Comparison of ENCODE assay signal across 19 cellular contexts in genomic region chr6:126550323-126550722, GRCh38.
DNase-seq lines count a peak whose midpoint lies in the region; ATAC-seq, FAIRE-seq and TF ChIP-seq lines count a peak whose summit lies in the region.
"Had no signal": no experiment of that assay in that cellular context is flagged by ENCODE, and none has a peak within 500 bp of the region (broad histone marks: within the 10 kb centered on the region; RNA-seq: fewer than 3 reads in every experiment).

No MANE protein-coding gene starts in this region.

- RAD21 ChIA-PET in HCT116 (lab: Charles Lee; ENCODE audit: low non-redundant PET in 1 of 2, low total read pairs in 2 of 2, uncharacterized antibody in 2 of 2, unreplicated experiment in 2 of 2): no interaction called here

- WGBS in mesendoderm (ENCODE audit: extremely low coverage, insufficient coverage, low lambda C conversion rate): no CpG with 5 or more reads among the region's 5 CpGs
- 89 to 95% methylated on average over 5 of the region's 5 CpGs for WGBS in aorta, 2 donors

- H3K9ac ChIP-seq in HCT116 (ENCODE audit: low read length): no peak overlapping the region
- no peak overlapping the region for H3K9ac ChIP-seq in mesendoderm (ENCODE audit: low read length)

- H3K4me3 ChIP-seq in HCT116 (replicated peaks in 1 of 2; ENCODE audit: low read depth in 1 of 2, low read length in 2 of 2): no peak overlapping the region
- no peak overlapping the region for H3K4me3 ChIP-seq in Panc1 (ENCODE audit: low read depth in 2 of 2, low read length in 2 of 2)
- H3K4me3 ChIP-seq in mesendoderm (ENCODE audit: low read length): no peak overlapping the region
- no peak overlapping the region for H3K4me3 ChIP-seq in aorta (ENCODE audit: low read length in 2 of 2)
- no peak overlapping the region for H3K4me3 ChIP-seq in osteoblast (ENCODE audit: insufficient read depth, low read length)
- H3K4me3 ChIP-seq: hepatocyte had no signal

- H2AFZ ChIP-seq in HCT116 (ENCODE audit: low read depth, low read length, poor library complexity, severe bottlenecking) (no peak overlapping the region), osteoblast (ENCODE audit: low read length) (no peak overlapping the region)
- H2AFZ ChIP-seq: hepatocyte had no signal

- no peaks in the 10 kb centered on the region for H3K9me2 ChIP-seq in HCT116 (ENCODE audit: insufficient read depth)

- no peaks in the 10 kb centered on the region for H4K20me1 ChIP-seq in HCT116 (ENCODE audit: insufficient read depth)
- H4K20me1 ChIP-seq in osteoblast (ENCODE audit: insufficient read depth, low read length): no peaks in the 10 kb centered on the region

- H3K23ac ChIP-seq in mesendoderm (ENCODE audit: low read length): no peak overlapping the region

- no peak overlapping the region for H3K18ac ChIP-seq in mesendoderm (ENCODE audit: low read length)

- POLR2A ChIA-PET in HCT116 (lab: Charles Lee): no interaction called here
- POLR2A ChIA-PET in Panc1 (lab: Charles Lee): no interaction called here

- H3K56ac ChIP-seq in mesendoderm (ENCODE audit: low read length): no peak overlapping the region

- TF ChIP-seq POLR2A in HCT116 (IDR thresholded peaks at IDR 0.05; ENCODE audit: borderline replicate concordance, extremely low read depth, insufficient read depth, insufficient read length): no peak

- ATAC-seq in HCT116: peak; percentile 94
- ATAC-seq in Panc1: no peak
- no peak for ATAC-seq in aorta (ENCODE audit: low FRiP score)
- ATAC-seq: activated CD8-positive, alpha-beta T cell treated with anti-CD3 and anti-CD28 coated beads for 36 hours; naive thymus-derived CD8-positive, alpha-beta T cell had no signal

- H3K4me1 ChIP-seq in HCT116 (ENCODE audit: control insufficient read depth in 1 of 2, insufficient read depth in 2 of 2, low read length in 2 of 2) (0 out of 4 replicates have a peak, but pooled peaks cover 0 to 4% of the 10 kb centered on the region in 2 experiments), Panc1 (ENCODE audit: control insufficient read depth, insufficient read depth, low read length) (no peaks in the 10 kb centered on the region), mesendoderm (ENCODE audit: control insufficient read depth, low read depth, low read length) (no peaks in the 10 kb centered on the region), aorta (ENCODE audit: control insufficient read depth in 1 of 2, insufficient read depth in 2 of 2, low read length in 2 of 2) (no peaks in the 10 kb centered on the region), osteoblast (ENCODE audit: insufficient read depth, low read length) (no peaks in the 10 kb centered on the region)

- H3K36me3 ChIP-seq in HCT116 (ENCODE audit: control insufficient read depth in 1 of 2, insufficient read depth in 2 of 2, low read length in 2 of 2) (no peaks in the 10 kb centered on the region), Panc1 (ENCODE audit: control insufficient read depth, insufficient read depth, low read length) (no peaks in the 10 kb centered on the region), mesendoderm (ENCODE audit: control insufficient read depth, insufficient read depth, low read length) (no peaks in the 10 kb centered on the region), aorta (ENCODE audit: control insufficient read depth in 1 of 2, insufficient read depth in 2 of 2, low read length in 1 of 2) (no peaks in the 10 kb centered on the region), osteoblast (ENCODE audit: insufficient read depth, low read length) (no peaks in the 10 kb centered on the region)

- H3K27me3 ChIP-seq in HCT116 (ENCODE audit: insufficient read depth, low read length): no peaks in the 10 kb centered on the region
- no peaks in the 10 kb centered on the region for H3K27me3 ChIP-seq in Panc1 (ENCODE audit: control insufficient read depth, insufficient read depth, low read length)
- no peaks in the 10 kb centered on the region for H3K27me3 ChIP-seq in mesendoderm (ENCODE audit: insufficient read depth, low read length, poor library complexity)
- no peaks in the 10 kb centered on the region for H3K27me3 ChIP-seq in aorta (ENCODE audit: control insufficient read depth in 1 of 2, insufficient read depth in 2 of 2, low read length in 1 of 2)
- no peaks in the 10 kb centered on the region for H3K27me3 ChIP-seq in osteoblast (ENCODE audit: insufficient read depth, low read length)
- H3K27me3 ChIP-seq: hepatocyte had no signal

- no peak overlapping the region for H4K8ac ChIP-seq in mesendoderm (ENCODE audit: low read depth, low read length)

- no peak overlapping the region for H2BK120ac ChIP-seq in mesendoderm (ENCODE audit: low read depth, low read length)

- H3K27ac ChIP-seq in HCT116 (ENCODE audit: low read depth, low read length): no peak overlapping the region
- no peak overlapping the region for H3K27ac ChIP-seq in Panc1 (ENCODE audit: low read length)
- H3K27ac ChIP-seq in mesendoderm (ENCODE audit: low read depth, low read length): no peak overlapping the region
- no peak overlapping the region for H3K27ac ChIP-seq in aorta (ENCODE audit: low read depth in 1 of 2, low read length in 2 of 2)
- H3K27ac ChIP-seq in osteoblast (ENCODE audit: low read depth, low read length): no peak overlapping the region
- H3K27ac ChIP-seq: hepatocyte had no signal

- H3K9me3 ChIP-seq in HCT116 (ENCODE audit: control insufficient read depth in 1 of 2, insufficient read depth in 1 of 2, low read depth in 1 of 2, low read length in 2 of 2): no peaks in the 10 kb centered on the region
- no peaks in the 10 kb centered on the region for H3K9me3 ChIP-seq in Panc1 (ENCODE audit: control insufficient read depth, insufficient read depth, low read depth, low read length)
- H3K9me3 ChIP-seq in aorta (ENCODE audit: control insufficient read depth, low read length): no peaks in the 10 kb centered on the region
- H3K9me3 ChIP-seq in osteoblast (ENCODE audit: low read depth, low read length): no peaks in the 10 kb centered on the region

- H3K79me1 ChIP-seq in mesendoderm (ENCODE audit: low read length): no peaks in the 10 kb centered on the region

- in situ Hi-C loops in Panc1 (cut with HindIII; ENCODE audit: low pct_unique_long_range_greater_than_20kb, low sequenced_read_pairs): no loop called here

- FAIRE-seq in D721Med (lab: Jason Lieb, UNC): no peak
- FAIRE-seq: H54, kidney had no signal

- H2BK5ac ChIP-seq in mesendoderm (ENCODE audit: low read length): no peak overlapping the region

- DNase-seq in HCT116 (ENCODE audit: low read depth, low spot score): no peak
- DNase-seq in Panc1 (ENCODE audit: low read depth, low spot score): no peak
- DNase-seq in mesendoderm: peak; percentile 32
- DNase-seq in aorta: no peak
- no peak for DNase-seq in D721Med (ENCODE audit: insufficient read length, low spot score)
- DNase-seq in osteoblast (ENCODE audit: insufficient read length, low spot score, missing footprints): no peak
- DNase-seq in activated CD4-positive, alpha-beta T cell treated with anti-CD3 and anti-CD28 coated beads, Interleukin-2, amount 50 U/mL, for 1 hour: no peak
- DNase-seq: activated CD8-positive, alpha-beta T cell treated with anti-CD3 and anti-CD28 coated beads for 36 hours; activated T-cell treated with anti-CD3 and anti-CD28 coated beads, Interleukin-2, amount 50 U/mL, for 24 hours; GDM1; kidney; naive thymus-derived CD8-positive, alpha-beta T cell; NCI-H1694 treated with DMSO at 0.1 percent for 48 hours; NCI-H446 treated with DMSO at 0.1 percent for 48 hours; Right ventricle myocardium superior; stimulated activated CD4-positive, alpha-beta T cell treated with anti-CD3 and anti-CD28 coated beads, Interleukin-2, amount 100 ng/mL, for 48 hours had no signal

- peak; percentile 30; the same call in 1 of the 2 replicates for TF ChIP-seq RAD21 in HCT116 (IDR thresholded peaks at IDR 0.05; ENCODE audit: low read depth)

- H3K4me2 ChIP-seq in HCT116 (ENCODE audit: low read length) (no peak overlapping the region), mesendoderm (ENCODE audit: low read length) (no peak overlapping the region), osteoblast (ENCODE audit: insufficient read depth, low read length) (no peak overlapping the region)
- H3K4me2 ChIP-seq: hepatocyte had no signal

- H2BK15ac ChIP-seq in mesendoderm (replicated peaks; ENCODE audit: low read depth): no peak overlapping the region

- CTCF ChIA-PET in HCT116 (lab: Charles Lee) (interaction anchor here (1.4 kb wide), 1 partner anchor 22 kb away, joined by 3 read pairs; no protein-coding TSS in a partner anchor), Panc1 (lab: Charles Lee) (no interaction called here)

- H3K79me2 ChIP-seq in HCT116 (ENCODE audit: insufficient read depth, low read length) (no peaks in the 10 kb centered on the region), mesendoderm (ENCODE audit: control insufficient read depth, insufficient read depth, low read length) (no peaks in the 10 kb centered on the region), osteoblast (ENCODE audit: insufficient read depth, low read length) (no peaks in the 10 kb centered on the region)
- H3K79me2 ChIP-seq: hepatocyte had no signal

- TF ChIP-seq CTCF in GM12872 (IDR thresholded peaks at IDR 0.05; ENCODE audit: insufficient read depth, low read depth, low read length) (peak; percentile 39; the same call in 2 of the 3 replicates), HCT116 (IDR thresholded peaks at IDR 0.05 in 2 of 3, conservative IDR thresholded peaks at IDR 0.05 in 1 of 3; ENCODE audit: borderline replicate concordance in 1 of 3, insufficient read depth in 1 of 3, low read depth in 2 of 3, low read length in 2 of 3) (peak; percentile 7 to 68 (median 63); a peak in 4 of 6 replicates), Panc1 (IDR thresholded peaks at IDR 0.05) (0 out of 2 replicates have a peak, but pooled peaks have one; percentile 3), D721Med (IDR thresholded peaks at IDR 0.05; ENCODE audit: insufficient read depth, missing control alignments) (no peak), osteoblast (IDR thresholded peaks at IDR 0.05; ENCODE audit: extremely low read depth, low read depth, low read length) (no peak)

- intact Hi-C loops in HCT116 (cut with micrococcal nuclease): no loop called here
- intact Hi-C loops in Panc1 (cut with micrococcal nuclease; ENCODE audit: unreplicated experiment): no loop called here
- intact Hi-C loops in aorta (cut with DNase I): no loop called here

- H2AK5ac ChIP-seq in mesendoderm (ENCODE audit: low read length): no peak overlapping the region

- no peak overlapping the region for H3K4ac ChIP-seq in mesendoderm (ENCODE audit: low read depth, low read length)

- H4K5ac ChIP-seq in mesendoderm (ENCODE audit: low read length): no peak overlapping the region

- BruUV-seq in HCT116 (replicated peaks; lab: Mats Ljungman, UMichigan) (no TSS peak), Panc1 (replicated peaks; lab: Mats Ljungman, UMichigan) (no TSS peak)

TF ChIP-seq in HCT116, 20 proteins besides CTCF, POLR2A, EP300 and RAD21 (continues in another document):
- TF ChIP-seq MAX (IDR thresholded peaks at IDR 0.05) (no peak), SRF (IDR thresholded peaks at IDR 0.05; ENCODE audit: low read depth) (no peak), EZH2 (IDR thresholded peaks at IDR 0.05) (no peak), TCF7L2 (IDR thresholded peaks at IDR 0.05; ENCODE audit: borderline replicate concordance, extremely low read depth, insufficient read depth, insufficient read length) (no peak), EGR1 (IDR thresholded peaks at IDR 0.05; ENCODE audit: low read depth) (no peak)

Comparison
In these comparisons a context has a peak if more than half of its experiments do, and no peak if none do; other contexts are left out.
1. CTCF ChIP-seq: peak in GM12872 (single experiment), HCT116 (3 of 3) and Panc1 (single experiment); none in D721Med (single experiment) and osteoblast (single experiment).